1 cellular context compared by ENCODE assay signal in genomic region chr5:138596105-138596987, GRCh38.
TF ChIP-seq lines count a peak whose summit lies in the region.

No MANE protein-coding gene starts in this region.

TF ChIP-seq in SK-N-SH, 30 proteins besides CTCF, POLR2A, EP300 and RAD21 (continued from another document):
- no peak for TF ChIP-seq REST (IDR thresholded peaks at IDR 0.05; ENCODE audit: low read depth, low read length)
- TF ChIP-seq NRF1 (IDR thresholded peaks at IDR 0.05; ENCODE audit: low read depth, low read length) = no peak
- TF ChIP-seq FOXJ3 (CRISPR knock-in tag; IDR thresholded peaks at IDR 0.05) = no peak
- TF ChIP-seq FOXM1 (IDR thresholded peaks at IDR 0.05; ENCODE audit: low read depth) = no peak
